21 cellular contexts compared by ENCODE assay signal in genomic region chr9:121184463-121184862, GRCh38. TPM values are rescaled to one million over a fixed set of nuclear protein-coding genes. Genes with fewer than 3 reads are reported as not detected.
A peak's percentile ranks its signal among the peaks of the same experiment; 100 is the strongest.
DNase-seq lines count a peak whose midpoint lies in the region; ATAC-seq, FAIRE-seq and TF ChIP-seq lines count a peak whose summit lies in the region.
"Had no signal": no experiment of that assay in that cellular context is flagged by ENCODE, and none has a peak within 500 bp of the region (broad histone marks: within the 10 kb centered on the region; RNA-seq: fewer than 3 reads in every experiment).

No MANE protein-coding gene starts in this region.

- no peaks in the 10 kb centered on the region for H3K9me3 Mint-ChIP-seq in activated naive CD4-positive, alpha-beta T cell treated with anti-CD3 and anti-CD28 coated beads, Interleukin-2, amount 50 U/mL, for 24 hours
- no peaks in the 10 kb centered on the region for H3K9me3 Mint-ChIP-seq in activated naive CD8-positive, alpha-beta T cell treated with anti-CD3 and anti-CD28 coated beads, Interleukin-2, amount 50 U/mL, for 24 hours
- no peaks in the 10 kb centered on the region for H3K9me3 Mint-ChIP-seq in neural crest cell
- H3K9me3 Mint-ChIP-seq: activated CD4-positive, alpha-beta T cell treated with anti-CD3 and anti-CD28 coated beads, Interleukin-2, amount 10 ng/mL, durations not matched to agents 7 days and 5 days had no signal

- peaks cover 68% of the 10 kb centered on the region for H3K4me1 Mint-ChIP-seq in activated naive CD4-positive, alpha-beta T cell treated with anti-CD3 and anti-CD28 coated beads, Interleukin-2, amount 50 U/mL, for 24 hours
- H3K4me1 Mint-ChIP-seq in activated naive CD8-positive, alpha-beta T cell treated with anti-CD3 and anti-CD28 coated beads, Interleukin-2, amount 50 U/mL, for 24 hours = peaks cover 70% of the 10 kb centered on the region
- H3K4me1 Mint-ChIP-seq in neural crest cell = peaks cover 26% of the 10 kb centered on the region

- FAIRE-seq in GM19239 (lab: Jason Lieb, UNC) (peak; percentile 31), frontal cortex (lab: Jason Lieb, UNC) (no peak)
- FAIRE-seq: kidney had no signal

- peak overlapping the region; percentile 82 for H3K27ac Mint-ChIP-seq in activated naive CD4-positive, alpha-beta T cell treated with anti-CD3 and anti-CD28 coated beads, Interleukin-2, amount 50 U/mL, for 24 hours
- H3K27ac Mint-ChIP-seq in activated naive CD8-positive, alpha-beta T cell treated with anti-CD3 and anti-CD28 coated beads, Interleukin-2, amount 50 U/mL, for 24 hours = peak overlapping the region; percentile 71
- H3K27ac Mint-ChIP-seq in neural crest cell (ENCODE audit: unreplicated experiment) = peak overlapping the region; percentile 37
- H3K27ac Mint-ChIP-seq: activated CD4-positive, alpha-beta T cell treated with anti-CD3 and anti-CD28 coated beads, Interleukin-2, amount 10 ng/mL, durations not matched to agents 7 days and 5 days had no signal

- DNase-seq in activated naive CD4-positive, alpha-beta T cell treated with anti-CD3 and anti-CD28 coated beads, Interleukin-2, amount 50 U/mL, for 16 hours = no peak
- DNase-seq in GM19239 (ENCODE audit: insufficient read length, low spot score) = no peak
- no peak for DNase-seq in activated naive CD8-positive, alpha-beta T cell treated with anti-CD3 and anti-CD28 coated beads, Interleukin-2, amount 50 U/mL, for 24 hours
- no peak for DNase-seq in neural crest cell (ENCODE audit: low read depth, low spot score)
- DNase-seq in MG63 = no peak
- DNase-seq in frontal cortex (ENCODE audit: low spot score in 2 of 2) = no peak
- DNase-seq in NCI-H2081 treated with DMSO at 0.1 percent for 48 hours (lab: John Stamatoyannopoulos, UW) = no peak
- DNase-seq: activated CD4-positive, alpha-beta T cell treated with anti-CD3 and anti-CD28 coated beads, Interleukin-2, amount 10 ng/mL, durations not matched to agents 7 days and 5 days; activated gamma-delta T cell treated with Interleukin-2 at 50 U/mL for 16 hours; amygdala; Calu3; effector CD4-positive, alpha-beta T cell; kidney; NCI-H1694; NCI-H524 treated with DMSO at 0.1 percent for 48 hours; NK-92 treated with Interleukin-12 subunit alpha and Interleukin-12 subunit beta, amount 100 ng/mL, for 24 hours; PC-9 had no signal

- no peak overlapping the region for H3K4me3 Mint-ChIP-seq in activated naive CD4-positive, alpha-beta T cell treated with anti-CD3 and anti-CD28 coated beads, Interleukin-2, amount 50 U/mL, for 24 hours
- no peak overlapping the region for H3K4me3 Mint-ChIP-seq in activated naive CD8-positive, alpha-beta T cell treated with anti-CD3 and anti-CD28 coated beads, Interleukin-2, amount 50 U/mL, for 24 hours
- no peak overlapping the region for H3K4me3 Mint-ChIP-seq in neural crest cell
- H3K4me3 Mint-ChIP-seq: activated CD4-positive, alpha-beta T cell treated with anti-CD3 and anti-CD28 coated beads, Interleukin-2, amount 10 ng/mL, durations not matched to agents 7 days and 5 days had no signal

- TF ChIP-seq CTCF in neural crest cell (conservative IDR thresholded peaks at IDR 0.05) = no peak

- H3K9me3 ChIP-seq in MG63 = no peaks in the 10 kb centered on the region
- H3K9me3 ChIP-seq: BLaER1, right atrium auricular region had no signal

- no peak for ATAC-seq in activated naive CD8-positive, alpha-beta T cell treated with anti-CD3 and anti-CD28 coated beads, Interleukin-2, amount 50 U/mL, for 24 hours
- ATAC-seq: SK-N-SH treated with all-trans-retinoic acid at 6 μM for 48 hours had no signal

- H3K36me3 Mint-ChIP-seq in activated naive CD4-positive, alpha-beta T cell treated with anti-CD3 and anti-CD28 coated beads, Interleukin-2, amount 50 U/mL, for 24 hours = peaks cover 30% of the 10 kb centered on the region
- peaks cover 53% of the 10 kb centered on the region for H3K36me3 Mint-ChIP-seq in activated naive CD8-positive, alpha-beta T cell treated with anti-CD3 and anti-CD28 coated beads, Interleukin-2, amount 50 U/mL, for 24 hours (ENCODE audit: low read depth)
- peaks cover 7% of the 10 kb centered on the region for H3K36me3 Mint-ChIP-seq in neural crest cell (ENCODE audit: low read depth)

- H3K27me3 ChIP-seq in MG63 = no peaks in the 10 kb centered on the region
- H3K27me3 ChIP-seq: BLaER1, right atrium auricular region had no signal

- peaks cover 55% of the 10 kb centered on the region for H3K36me3 ChIP-seq in MG63

- no peaks in the 10 kb centered on the region for H3K27me3 Mint-ChIP-seq in activated naive CD4-positive, alpha-beta T cell treated with anti-CD3 and anti-CD28 coated beads, Interleukin-2, amount 50 U/mL, for 24 hours
- H3K27me3 Mint-ChIP-seq in activated naive CD8-positive, alpha-beta T cell treated with anti-CD3 and anti-CD28 coated beads, Interleukin-2, amount 50 U/mL, for 24 hours = no peaks in the 10 kb centered on the region
- no peaks in the 10 kb centered on the region for H3K27me3 Mint-ChIP-seq in neural crest cell (ENCODE audit: low read depth)
- H3K27me3 Mint-ChIP-seq: activated CD4-positive, alpha-beta T cell treated with anti-CD3 and anti-CD28 coated beads, Interleukin-2, amount 10 ng/mL, durations not matched to agents 7 days and 5 days had no signal

- no peak overlapping the region for H3K4me3 ChIP-seq in MG63
- H3K4me3 ChIP-seq: BLaER1, PC-9, right atrium auricular region had no signal

RNA-seq across cellular contexts. Expression of gene RAB14, which starts 17.2 kb away (rescaled TPM):
- total RNA-seq in neural crest cell = 59.7 and 62.2 TPM in 2 replicates
- 43.3 and 58.4 TPM in 2 replicates for total RNA-seq in MG63 (2014; rRNA removed; shearing (Covaris generic); ENCODE audit: low replicate concordance)
- total RNA-seq in frontal cortex = 56.3 TPM
